8 cellular contexts compared by ENCODE assay signal in the genomic region with DNA sequence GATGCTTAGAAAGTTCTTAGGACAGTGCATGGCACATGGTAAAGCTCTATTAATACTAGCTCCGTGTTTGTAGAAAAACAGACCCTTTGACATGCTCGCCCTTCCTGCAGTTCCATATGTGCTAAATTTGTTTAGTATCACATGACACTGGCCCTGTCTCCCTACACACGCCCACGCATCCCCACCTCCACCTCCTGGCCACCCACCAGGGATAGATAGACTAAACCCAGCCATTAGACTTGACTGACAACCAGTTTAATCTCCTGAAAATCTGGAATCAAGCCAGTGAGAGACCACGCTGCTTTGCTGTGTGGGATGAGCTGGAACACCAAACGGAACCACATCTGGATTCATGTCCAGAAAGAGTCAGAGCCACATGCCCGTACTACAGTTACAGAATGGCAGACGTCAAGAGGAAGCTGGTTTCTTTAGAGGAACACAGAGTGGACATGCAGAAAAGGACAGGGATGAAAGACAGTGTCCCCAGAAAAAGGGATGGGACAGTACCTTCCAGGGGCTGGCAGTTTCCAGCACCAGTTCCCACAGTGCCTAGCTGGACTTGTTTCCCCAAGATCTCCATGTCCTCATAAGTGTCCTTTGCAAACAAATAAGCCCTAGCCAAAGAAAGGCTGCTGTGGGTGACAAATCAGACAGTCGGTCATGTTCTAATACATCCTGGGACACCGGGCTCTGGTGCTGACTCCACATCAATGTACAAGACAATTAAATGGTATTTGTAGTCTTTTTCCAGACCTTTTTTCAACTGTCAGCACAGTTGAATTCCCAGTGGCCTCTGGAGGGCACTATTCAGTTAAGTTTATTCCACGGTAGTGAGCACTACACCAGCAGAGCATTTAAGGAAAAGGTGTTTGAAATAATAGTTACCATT.
A peak's percentile ranks its signal among the peaks of the same experiment; 100 is the strongest.
DNase-seq lines count a peak whose midpoint lies in the region; TF ChIP-seq lines count a peak whose summit lies in the region.

No MANE protein-coding gene starts in this region.

- H3K9me3 ChIP-seq in HAP-1 (peaks cover 3% of the 10 kb centered on the region; the same call in 1 of the 2 replicates), tibial nerve (peaks cover 0 to 22% (median 5%) of the 10 kb centered on the region in 4 donors)

- H3K4me1 ChIP-seq in HAP-1 (peaks cover 4% of the 10 kb centered on the region; the same call in 1 of the 2 replicates), tibial nerve (peaks cover 0 to 5% (median 0%) of the 10 kb centered on the region in 4 donors)

- DNase-seq in D341Med (ENCODE audit: low spot score) = peak; percentile 59
- peak; percentile 71 to 78 for DNase-seq in HAP-1 (ENCODE audit: low spot score in 2 of 2)
- DNase-seq in NCI-H2196 (lab: John Stamatoyannopoulos, UW; ENCODE audit: unreplicated experiment) = peak; percentile 68
- DNase-seq in activated CD4-positive, alpha-beta T cell treated with anti-CD3 and anti-CD28 coated beads for 4 hours = peak; percentile 6 to 46
- DNase-seq in endothelial cell (ENCODE audit: low spot score) = peak; percentile 62
- peak; percentile 72 for DNase-seq in middle frontal gyrus (ENCODE audit: extremely low spot score, low spot score)
- peak; percentile 28 to 78 for DNase-seq in tibial nerve (ENCODE audit: low spot score in 2 of 2)
- DNase-seq in central memory CD4-positive, alpha-beta T cell = no peak

- H3K4me3 Mint-ChIP-seq in endothelial cell (ENCODE audit: unreplicated experiment) = no peak overlapping the region

- H3K27me3 ChIP-seq in HAP-1 (ENCODE audit: low read depth) = no peaks in the 10 kb centered on the region
- no peaks in the 10 kb centered on the region for H3K27me3 ChIP-seq in tibial nerve

- no peak overlapping the region for H3K4me3 ChIP-seq in HAP-1
- H3K4me3 ChIP-seq in tibial nerve = no peak overlapping the region

- in situ Hi-C loops in HAP-1 (cut with MboI; ENCODE audit: low sequenced_read_pairs) = loop anchor here (5.0 kb wide), 1 partner anchor 257 kb away; no protein-coding TSS in a partner anchor

- TF ChIP-seq CTCF in endothelial cell (IDR thresholded peaks at IDR 0.05; ENCODE audit: unreplicated experiment) = peak; percentile 48
- peak; percentile 43 to 85 (median 65) for TF ChIP-seq CTCF in tibial nerve (IDR thresholded peaks at IDR 0.05)

- TF ChIP-seq EP300 in tibial nerve (IDR thresholded peaks at IDR 0.05) = no peak

- peaks cover 5% of the 10 kb centered on the region for H3K36me3 Mint-ChIP-seq in endothelial cell (ENCODE audit: low read depth, unreplicated experiment)

- H3K27me3 Mint-ChIP-seq in endothelial cell (ENCODE audit: unreplicated experiment) = peaks cover under 1% of the 10 kb centered on the region

- no peak overlapping the region for H3K27ac Mint-ChIP-seq in endothelial cell (ENCODE audit: unreplicated experiment)

- peaks cover 34% of the 10 kb centered on the region for H3K4me1 Mint-ChIP-seq in endothelial cell (ENCODE audit: unreplicated experiment)

- H3K9me3 Mint-ChIP-seq in endothelial cell (ENCODE audit: unreplicated experiment) = no peaks in the 10 kb centered on the region

- TF ChIP-seq POLR2A in tibial nerve (IDR thresholded peaks at IDR 0.05) = no peak

- 37 to 44% methylated on average over 11 of the region's 11 CpGs for WGBS in tibial nerve, 2 donors

- H3K27ac ChIP-seq in tibial nerve = no peak overlapping the region

- no peaks in the 10 kb centered on the region for H3K36me3 ChIP-seq in HAP-1 (replicated peaks)
- H3K36me3 ChIP-seq in tibial nerve = no peaks in the 10 kb centered on the region
